2 cellular contexts compared by ENCODE assay signal in the genomic region with DNA sequence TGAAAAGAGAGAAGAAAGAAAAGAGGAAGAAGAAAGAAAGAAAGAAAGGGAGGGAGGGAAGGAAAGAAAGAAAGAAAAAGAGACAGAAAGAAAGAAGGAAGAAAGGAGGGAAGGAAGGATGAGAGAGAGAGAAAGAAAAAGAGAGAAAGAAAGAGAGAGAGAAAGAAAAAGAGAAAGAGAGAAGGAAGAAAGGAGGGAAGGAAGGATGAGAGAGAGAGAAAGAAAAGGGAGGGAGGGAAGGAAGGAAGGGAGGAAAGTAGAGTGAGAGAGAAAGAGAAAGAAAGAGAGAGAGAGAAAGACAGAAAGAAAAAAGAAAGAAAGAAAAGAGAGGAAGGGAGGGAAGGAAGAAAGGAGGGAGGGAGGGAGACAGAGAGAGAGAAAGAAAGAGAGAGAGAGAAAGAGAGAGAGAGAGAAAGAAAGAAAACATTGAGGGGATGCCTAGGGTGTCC.
A peak's percentile ranks its signal among the peaks of the same experiment; 100 is the strongest.
TF ChIP-seq lines count a peak whose summit lies in the region.

No MANE protein-coding gene starts in this region.

TF ChIP-seq in HepG2, 621 proteins besides CTCF, POLR2A, EP300 and RAD21:
- no peak for TF ChIP-seq ZNF616 (CRISPR knock-in tag; IDR thresholded peaks at IDR 0.05; ENCODE audit: low read depth)
- no peak for TF ChIP-seq ZBTB3 (CRISPR knock-in tag; IDR thresholded peaks at IDR 0.05; ENCODE audit: borderline replicate concordance, low read depth)
- TF ChIP-seq, protein P1, sequence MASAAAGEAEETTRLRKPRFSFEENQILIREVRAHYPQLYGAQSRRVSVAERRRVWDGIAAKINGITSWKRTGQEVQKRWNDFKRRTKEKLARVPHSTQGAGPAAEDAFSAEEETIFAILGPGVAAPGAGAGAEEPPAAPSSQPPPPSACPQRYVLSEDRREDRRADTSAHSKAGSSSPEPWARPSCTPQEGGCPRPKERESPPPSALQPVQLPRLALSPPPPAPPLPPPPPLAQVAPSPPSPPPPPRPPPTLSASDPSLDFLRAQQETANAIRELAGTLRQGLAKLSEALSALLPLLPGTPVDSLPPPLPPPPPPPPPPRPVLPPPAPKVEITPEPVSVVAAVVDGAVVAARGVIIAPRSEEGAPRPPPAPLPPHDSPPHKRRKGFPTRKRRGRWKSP (CRISPR knock-in tag; IDR thresholded peaks at IDR 0.05) = no peak
- 0 out of 2 replicates have a peak, but pooled peaks have one; percentile 24 for TF ChIP-seq NBN (conservative IDR thresholded peaks at IDR 0.05)
- no peak for TF ChIP-seq ZNF547 (CRISPR knock-in tag; IDR thresholded peaks at IDR 0.05)

TF ChIP-seq in endothelial cell of umbilical vein, 7 proteins besides CTCF, POLR2A, EP300 and RAD21:
- TF ChIP-seq EZH2 (IDR thresholded peaks at IDR 0.05; ENCODE audit: borderline replicate concordance, low read depth, low read length, severe bottlenecking) (no peak), POLR2AphosphoS5 (IDR thresholded peaks at IDR 0.05; ENCODE audit: insufficient read depth, low read depth, low read length) (no peak), GATA2 (IDR thresholded peaks at IDR 0.05; ENCODE audit: insufficient read depth, insufficient read length, low read depth, low read length) (no peak), FOS (IDR thresholded peaks at IDR 0.05; ENCODE audit: borderline replicate concordance, insufficient read depth, low read length) (no peak)
- TF ChIP-seq, protein P2, sequence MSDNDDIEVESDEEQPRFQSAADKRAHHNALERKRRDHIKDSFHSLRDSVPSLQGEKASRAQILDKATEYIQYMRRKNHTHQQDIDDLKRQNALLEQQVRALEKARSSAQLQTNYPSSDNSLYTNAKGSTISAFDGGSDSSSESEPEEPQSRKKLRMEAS (IDR thresholded peaks at IDR 0.05; ENCODE audit: insufficient read depth, insufficient read length) = no peak
